In the genomic region with DNA sequence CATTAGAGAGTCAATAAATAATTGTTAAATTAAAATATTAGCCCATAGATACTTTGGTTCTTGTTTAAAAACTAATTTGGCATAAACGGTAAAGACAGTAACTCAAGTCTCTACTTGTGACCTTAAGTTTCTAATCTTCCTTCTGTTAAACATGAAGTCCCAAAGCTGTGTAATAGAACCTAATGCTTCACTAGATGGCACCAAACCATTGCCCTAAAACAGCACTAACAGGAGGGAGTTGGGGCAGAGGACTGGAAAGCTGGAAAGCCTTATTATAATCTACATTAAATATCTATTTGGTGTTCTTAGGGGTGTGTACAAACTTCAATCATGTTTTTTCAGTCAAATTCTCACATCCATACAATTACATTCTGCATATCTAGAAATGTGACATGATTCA, we compare ENCODE assay signal across 9 cellular contexts.
DNase-seq lines count a peak whose midpoint lies in the region; ATAC-seq and TF ChIP-seq lines count a peak whose summit lies in the region.
"Had no signal": no experiment of that assay in that cellular context is flagged by ENCODE, and none has a peak within 500 bp of the region (broad histone marks: within the 10 kb centered on the region; RNA-seq: fewer than 3 reads in every experiment).

No MANE protein-coding gene starts in this region.

- no peak overlapping the region for H3K4me3 ChIP-seq in GM12865 (ENCODE audit: low read depth, low read length)
- no peak overlapping the region for H3K4me3 ChIP-seq in LNCaP clone FGC (ENCODE audit: low read depth, low read length)
- H3K4me3 ChIP-seq in iPS DF 6.9 (ENCODE audit: low read length) = no peak overlapping the region
- no peak overlapping the region for H3K4me3 ChIP-seq in CD8-positive, alpha-beta T cell (ENCODE audit: low read depth, low read length)

- peak; percentile 28 for DNase-seq in GM12865 (ENCODE audit: low read depth)
- DNase-seq in LNCaP clone FGC (ENCODE audit: low read depth) = peak; percentile 21
- DNase-seq in iPS DF 6.9 (ENCODE audit: low read depth, low spot score) = peak; percentile 27
- DNase-seq in CD8-positive, alpha-beta T cell = no peak
- no peak for DNase-seq in natural killer cell
- DNase-seq in activated CD4-positive, alpha-beta T cell treated with anti-CD3 and anti-CD28 coated beads for 1 hour = no peak

- POLR2A ChIA-PET in CD8-positive, alpha-beta T cell (lab: Charles Lee) = no interaction called here

- intact Hi-C loops in CD8-positive, alpha-beta T cell (cut with DNase I, micrococcal nuclease) = no loop called here
- intact Hi-C loops in natural killer cell (cut with micrococcal nuclease) = no loop called here

- no peaks in the 10 kb centered on the region for H3K4me1 Mint-ChIP-seq in CD8-positive, alpha-beta T cell (ENCODE audit: low read depth)
- no peaks in the 10 kb centered on the region for H3K4me1 Mint-ChIP-seq in natural killer cell

- H3K36me3 ChIP-seq in iPS DF 6.9 (ENCODE audit: control insufficient read depth, insufficient read depth, low read length) = no peaks in the 10 kb centered on the region
- H3K36me3 ChIP-seq in CD8-positive, alpha-beta T cell (ENCODE audit: insufficient read depth, low read length) = no peaks in the 10 kb centered on the region

- H3K4me3 Mint-ChIP-seq in CD8-positive, alpha-beta T cell = no peak overlapping the region
- H3K4me3 Mint-ChIP-seq in natural killer cell = no peak overlapping the region
- H3K4me3 Mint-ChIP-seq: IgD-negative memory B cell had no signal

- H3K36me3 Mint-ChIP-seq in CD8-positive, alpha-beta T cell = no peaks in the 10 kb centered on the region
- no peaks in the 10 kb centered on the region for H3K36me3 Mint-ChIP-seq in natural killer cell
- H3K36me3 Mint-ChIP-seq: IgD-negative memory B cell had no signal

- no peak overlapping the region for H3K27ac Mint-ChIP-seq in CD8-positive, alpha-beta T cell
- H3K27ac Mint-ChIP-seq in natural killer cell = no peak overlapping the region
- H3K27ac Mint-ChIP-seq: IgD-negative memory B cell had no signal

- WGBS in iPS DF 6.9 (ENCODE audit: insufficient coverage, insufficient read length) = no CpG with 5 or more reads among the region's 1 CpG

- no peaks in the 10 kb centered on the region for H3K4me1 ChIP-seq in iPS DF 6.9 (ENCODE audit: control insufficient read depth, insufficient read depth, low read length)
- H3K4me1 ChIP-seq in CD8-positive, alpha-beta T cell (ENCODE audit: insufficient read depth, low read length) = no peaks in the 10 kb centered on the region

- H3K9me3 Mint-ChIP-seq in CD8-positive, alpha-beta T cell = no peaks in the 10 kb centered on the region
- peaks cover 0 to 2% of the 10 kb centered on the region in 2 donors for H3K9me3 Mint-ChIP-seq in natural killer cell

- peaks cover 4% of the 10 kb centered on the region for H3K27me3 Mint-ChIP-seq in CD8-positive, alpha-beta T cell (ENCODE audit: low read depth)
- H3K27me3 Mint-ChIP-seq in natural killer cell (ENCODE audit: low read depth in 2 of 2) = no peaks in the 10 kb centered on the region
- H3K27me3 Mint-ChIP-seq: IgD-negative memory B cell had no signal

- ATAC-seq in SK-N-SH treated with all-trans-retinoic acid at 6 μM for 48 hours (peak; percentile 86), natural killer cell (no peak), HG02973 (IDR thresholded peaks at IDR 0.05; ENCODE audit: unreplicated experiment) (no peak)
- no peak for ATAC-seq in CD8-positive, alpha-beta T cell

- H3K27ac ChIP-seq in iPS DF 6.9 (ENCODE audit: low read length) = no peak overlapping the region
- H3K27ac ChIP-seq in CD8-positive, alpha-beta T cell (ENCODE audit: low read depth, low read length) = no peak overlapping the region

- no peaks in the 10 kb centered on the region for H3K27me3 ChIP-seq in iPS DF 6.9 (ENCODE audit: control insufficient read depth, insufficient read depth, low read length)
- H3K27me3 ChIP-seq in CD8-positive, alpha-beta T cell (ENCODE audit: insufficient read depth, low read length) = no peaks in the 10 kb centered on the region

- CTCF ChIA-PET in CD8-positive, alpha-beta T cell (lab: Charles Lee) = no interaction called here

- no peaks in the 10 kb centered on the region for H3K9me3 ChIP-seq in iPS DF 6.9 (ENCODE audit: control insufficient read depth, insufficient read depth, low read length)
- no peaks in the 10 kb centered on the region for H3K9me3 ChIP-seq in CD8-positive, alpha-beta T cell (ENCODE audit: low read length)

- TF ChIP-seq CTCF in GM12865 (IDR thresholded peaks at IDR 0.05; ENCODE audit: insufficient read depth, low read depth, low read length, missing control alignments) = peak; percentile 28
- peak; percentile 61 for TF ChIP-seq CTCF in LNCaP clone FGC (IDR thresholded peaks at IDR 0.05; ENCODE audit: control insufficient read depth, extremely low read depth, insufficient read depth)
- no peak for TF ChIP-seq CTCF in CD8-positive, alpha-beta T cell (IDR thresholded peaks at IDR 0.05)
- TF ChIP-seq CTCF in natural killer cell (IDR thresholded peaks at IDR 0.05) = no peak

TF ChIP-seq in SK-N-SH treated with all-trans-retinoic acid at 6 μM for 48 hours, 23 proteins besides CTCF, POLR2A, EP300 and RAD21 (continues in another document):
- TF ChIP-seq, protein P1, sequence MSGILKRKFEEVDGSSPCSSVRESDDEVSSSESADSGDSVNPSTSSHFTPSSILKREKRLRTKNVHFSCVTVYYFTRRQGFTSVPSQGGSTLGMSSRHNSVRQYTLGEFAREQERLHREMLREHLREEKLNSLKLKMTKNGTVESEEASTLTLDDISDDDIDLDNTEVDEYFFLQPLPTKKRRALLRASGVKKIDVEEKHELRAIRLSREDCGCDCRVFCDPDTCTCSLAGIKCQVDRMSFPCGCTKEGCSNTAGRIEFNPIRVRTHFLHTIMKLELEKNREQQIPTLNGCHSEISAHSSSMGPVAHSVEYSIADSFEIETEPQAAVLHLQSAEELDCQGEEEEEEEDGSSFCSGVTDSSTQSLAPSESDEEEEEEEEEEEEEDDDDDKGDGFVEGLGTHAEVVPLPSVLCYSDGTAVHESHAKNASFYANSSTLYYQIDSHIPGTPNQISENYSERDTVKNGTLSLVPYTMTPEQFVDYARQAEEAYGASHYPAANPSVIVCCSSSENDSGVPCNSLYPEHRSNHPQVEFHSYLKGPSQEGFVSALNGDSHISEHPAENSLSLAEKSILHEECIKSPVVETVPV (CRISPR knock-in tag; IDR thresholded peaks at IDR 0.05) = no peak
- TF ChIP-seq ZC3H10 (CRISPR knock-in tag; IDR thresholded peaks at IDR 0.05) (no peak), GLIS3 (CRISPR knock-in tag; IDR thresholded peaks at IDR 0.05) (no peak), ISL1 (CRISPR knock-in tag; IDR thresholded peaks at IDR 0.05) (no peak), ARNTL (CRISPR knock-in tag; IDR thresholded peaks at IDR 0.05; ENCODE audit: borderline replicate concordance, low read depth) (no peak), RARB (CRISPR knock-in tag; IDR thresholded peaks at IDR 0.05) (no peak), ZNF70 (CRISPR knock-in tag; IDR thresholded peaks at IDR 0.05) (no peak), ZNF565 (CRISPR knock-in tag; conservative IDR thresholded peaks at IDR 0.05; ENCODE audit: low read depth) (no peak), BACH2 (CRISPR knock-in tag; IDR thresholded peaks at IDR 0.05; ENCODE audit: borderline replicate concordance) (no peak), ESRRG (CRISPR knock-in tag; IDR thresholded peaks at IDR 0.05) (no peak), OSR1 (CRISPR knock-in tag; IDR thresholded peaks at IDR 0.05) (no peak)
- TF ChIP-seq, protein P2, sequence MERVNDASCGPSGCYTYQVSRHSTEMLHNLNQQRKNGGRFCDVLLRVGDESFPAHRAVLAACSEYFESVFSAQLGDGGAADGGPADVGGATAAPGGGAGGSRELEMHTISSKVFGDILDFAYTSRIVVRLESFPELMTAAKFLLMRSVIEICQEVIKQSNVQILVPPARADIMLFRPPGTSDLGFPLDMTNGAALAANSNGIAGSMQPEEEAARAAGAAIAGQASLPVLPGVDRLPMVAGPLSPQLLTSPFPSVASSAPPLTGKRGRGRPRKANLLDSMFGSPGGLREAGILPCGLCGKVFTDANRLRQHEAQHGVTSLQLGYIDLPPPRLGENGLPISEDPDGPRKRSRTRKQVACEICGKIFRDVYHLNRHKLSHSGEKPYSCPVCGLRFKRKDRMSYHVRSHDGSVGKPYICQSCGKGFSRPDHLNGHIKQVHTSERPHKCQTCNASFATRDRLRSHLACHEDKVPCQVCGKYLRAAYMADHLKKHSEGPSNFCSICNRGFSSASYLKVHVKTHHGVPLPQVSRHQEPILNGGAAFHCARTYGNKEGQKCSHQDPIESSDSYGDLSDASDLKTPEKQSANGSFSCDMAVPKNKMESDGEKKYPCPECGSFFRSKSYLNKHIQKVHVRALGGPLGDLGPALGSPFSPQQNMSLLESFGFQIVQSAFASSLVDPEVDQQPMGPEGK (CRISPR knock-in tag; IDR thresholded peaks at IDR 0.05; ENCODE audit: borderline replicate concordance) = no peak
- TF ChIP-seq, protein P3, sequence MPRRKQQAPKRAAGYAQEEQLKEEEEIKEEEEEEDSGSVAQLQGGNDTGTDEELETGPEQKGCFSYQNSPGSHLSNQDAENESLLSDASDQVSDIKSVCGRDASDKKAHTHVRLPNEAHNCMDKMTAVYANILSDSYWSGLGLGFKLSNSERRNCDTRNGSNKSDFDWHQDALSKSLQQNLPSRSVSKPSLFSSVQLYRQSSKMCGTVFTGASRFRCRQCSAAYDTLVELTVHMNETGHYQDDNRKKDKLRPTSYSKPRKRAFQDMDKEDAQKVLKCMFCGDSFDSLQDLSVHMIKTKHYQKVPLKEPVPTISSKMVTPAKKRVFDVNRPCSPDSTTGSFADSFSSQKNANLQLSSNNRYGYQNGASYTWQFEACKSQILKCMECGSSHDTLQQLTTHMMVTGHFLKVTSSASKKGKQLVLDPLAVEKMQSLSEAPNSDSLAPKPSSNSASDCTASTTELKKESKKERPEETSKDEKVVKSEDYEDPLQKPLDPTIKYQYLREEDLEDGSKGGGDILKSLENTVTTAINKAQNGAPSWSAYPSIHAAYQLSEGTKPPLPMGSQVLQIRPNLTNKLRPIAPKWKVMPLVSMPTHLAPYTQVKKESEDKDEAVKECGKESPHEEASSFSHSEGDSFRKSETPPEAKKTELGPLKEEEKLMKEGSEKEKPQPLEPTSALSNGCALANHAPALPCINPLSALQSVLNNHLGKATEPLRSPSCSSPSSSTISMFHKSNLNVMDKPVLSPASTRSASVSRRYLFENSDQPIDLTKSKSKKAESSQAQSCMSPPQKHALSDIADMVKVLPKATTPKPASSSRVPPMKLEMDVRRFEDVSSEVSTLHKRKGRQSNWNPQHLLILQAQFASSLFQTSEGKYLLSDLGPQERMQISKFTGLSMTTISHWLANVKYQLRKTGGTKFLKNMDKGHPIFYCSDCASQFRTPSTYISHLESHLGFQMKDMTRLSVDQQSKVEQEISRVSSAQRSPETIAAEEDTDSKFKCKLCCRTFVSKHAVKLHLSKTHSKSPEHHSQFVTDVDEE (CRISPR knock-in tag; IDR thresholded peaks at IDR 0.05) = no peak

Comparison
In these comparisons a context has a peak if more than half of its experiments do, and no peak if none do; other contexts are left out.
1. DNase-seq: peak in GM12865 (single experiment), LNCaP clone FGC (single experiment) and iPS DF 6.9 (single experiment); none in CD8-positive, alpha-beta T cell (0 of 7), natural killer cell (single experiment) and activated CD4-positive, alpha-beta T cell treated with anti-CD3 and anti-CD28 coated beads for 1 hour (single experiment).
2. CTCF ChIP-seq: peak in GM12865 (single experiment) and LNCaP clone FGC (single experiment); none in CD8-positive, alpha-beta T cell (single experiment) and natural killer cell (single experiment).